Comparison of ENCODE assay signal across 23 cellular contexts in genomic region chr1:204188959-204189639, GRCh38. TPM values are rescaled to one million over a fixed set of nuclear protein-coding genes. Genes with fewer than 3 reads are reported as not detected.
DNase-seq lines count a peak whose midpoint lies in the region; ATAC-seq and TF ChIP-seq lines count a peak whose summit lies in the region.
"Had no signal": no experiment of that assay in that cellular context is flagged by ENCODE, and none has a peak within 500 bp of the region (broad histone marks: within the 10 kb centered on the region; RNA-seq: fewer than 3 reads in every experiment).

No MANE protein-coding gene starts in this region.

- H3K4me1 Mint-ChIP-seq in activated T-cell treated with anti-CD3 and anti-CD28 coated beads, Interleukin-2, amount 50 U/mL, for 72 hours (ENCODE audit: low read depth), result peaks cover 21% of the 10 kb centered on the region
- peaks cover 7% of the 10 kb centered on the region for H3K4me1 Mint-ChIP-seq in stimulated activated memory B cell treated with anti-CD40 and anti-IgM and Interleukin-4, amounts not matched to agents 10 μg/mL and 1 μg/mL and 100 μg/mL, for 72 hours

- H3K9me3 Mint-ChIP-seq in activated T-cell treated with anti-CD3 and anti-CD28 coated beads, Interleukin-2, amount 50 U/mL, for 72 hours, result no peaks in the 10 kb centered on the region
- no peaks in the 10 kb centered on the region for H3K9me3 Mint-ChIP-seq in stimulated activated memory B cell treated with anti-CD40 and anti-IgM and Interleukin-4, amounts not matched to agents 10 μg/mL and 1 μg/mL and 100 μg/mL, for 72 hours

- no peaks in the 10 kb centered on the region for H3K36me3 Mint-ChIP-seq in activated T-cell treated with anti-CD3 and anti-CD28 coated beads, Interleukin-2, amount 50 U/mL, for 72 hours (ENCODE audit: insufficient read depth in 2 of 2)
- H3K36me3 Mint-ChIP-seq in stimulated activated memory B cell treated with anti-CD40 and anti-IgM and Interleukin-4, amounts not matched to agents 10 μg/mL and 1 μg/mL and 100 μg/mL, for 72 hours, result no peaks in the 10 kb centered on the region

- POLR2A ChIA-PET in HEK293 (lab: Yijun Ruan, JAX), result no interaction called here

- H3K36me3 ChIP-seq in HEK293 (ENCODE audit: control insufficient read depth in 2 of 2, insufficient read depth in 1 of 2, low read length in 2 of 2), result no peaks in the 10 kb centered on the region
- H3K36me3 ChIP-seq: cardiac muscle cell, heart right ventricle, right lobe of liver had no signal

- CTCF ChIA-PET in HEK293 (lab: Yijun Ruan, JAX), result interaction anchor here (0.7 to 2.3 kb wide), 4 partner anchors 9 to 206 kb away, joined by 3 to 15 read pairs (median 7); no protein-coding TSS in a partner anchor

- intact Hi-C loops in head of caudate nucleus (cut with DNase I) (no loop called here), sciatic nerve (cut with DNase I) (no loop called here)

- peaks cover 60% of the 10 kb centered on the region for H3K27me3 Mint-ChIP-seq in activated T-cell treated with anti-CD3 and anti-CD28 coated beads, Interleukin-2, amount 50 U/mL, for 72 hours (ENCODE audit: low read depth)
- H3K27me3 Mint-ChIP-seq in stimulated activated memory B cell treated with anti-CD40 and anti-IgM and Interleukin-4, amounts not matched to agents 10 μg/mL and 1 μg/mL and 100 μg/mL, for 72 hours, result peaks cover 79% of the 10 kb centered on the region

- TF ChIP-seq CTCF in HEK293 (tag by site-specific recombination; IDR thresholded peaks at IDR 0.05), result no peak

- H3K4me1 ChIP-seq in HEK293 (ENCODE audit: control insufficient read depth, insufficient read depth, low read length), result no peaks in the 10 kb centered on the region
- H3K4me1 ChIP-seq: testis had no signal

- no peak overlapping the region for H3K4me3 ChIP-seq in HEK293 (ENCODE audit: low read depth, low read length)
- H3K4me3 ChIP-seq: cardiac muscle cell, heart right ventricle, right lobe of liver, testis had no signal

- peak; percentile 30 to 67 for ATAC-seq in activated T-cell treated with anti-CD3 and anti-CD28 coated beads, Interleukin-2, amount 50 U/mL, for 72 hours (replicated peaks in 1 of 2)
- ATAC-seq in stimulated activated memory B cell treated with anti-CD40 and anti-IgM and Interleukin-4, amounts not matched to agents 10 μg/mL and 1 μg/mL and 100 μg/mL, for 72 hours, result peak; percentile 58
- ATAC-seq in sciatic nerve (no peak), HG02973 (IDR thresholded peaks at IDR 0.05; ENCODE audit: unreplicated experiment) (no peak)
- ATAC-seq: heart right ventricle, PC-3, right lobe of liver had no signal

- no peak overlapping the region for H3K27ac Mint-ChIP-seq in activated T-cell treated with anti-CD3 and anti-CD28 coated beads, Interleukin-2, amount 50 U/mL, for 72 hours
- no peak overlapping the region for H3K27ac Mint-ChIP-seq in stimulated activated memory B cell treated with anti-CD40 and anti-IgM and Interleukin-4, amounts not matched to agents 10 μg/mL and 1 μg/mL and 100 μg/mL, for 72 hours

- DNase-seq in activated T-cell treated with anti-CD3 and anti-CD28 coated beads, Interleukin-2, amount 50 U/mL, for 72 hours, result peak in 1 of 2 donors; percentile 20
- DNase-seq in activated T-cell treated with anti-CD3 and anti-CD28 coated beads for 4 hours (no peak), head of caudate nucleus (peak in 37 of 42 donors; percentile 12 to 90 (median 59)), sciatic nerve (ENCODE audit: low spot score) (no peak), NCI-H510A (lab: John Stamatoyannopoulos, UW) (no peak)
- DNase-seq: activated T-cell treated with anti-CD3 and anti-CD28 coated beads, Interleukin-2, amount 50 U/mL, for 1 hour; COR-L47; EL; heart right ventricle; islet precursor cell; mesendoderm; MV-4-11; NCI-H2029; NCI-H82; PC-3; right lobe of liver; stimulated activated CD4-positive, alpha-beta T cell treated with anti-CD3 and anti-CD28 coated beads, Interleukin-1b, Interleukin-23, amount 100 ng/mL, for 48 hours; testis had no signal

- H3K27ac ChIP-seq in HEK293 (ENCODE audit: extremely low read depth, low read depth, low read length), result no peak overlapping the region
- H3K27ac ChIP-seq: cardiac muscle cell, heart right ventricle, right lobe of liver, testis had no signal

- peak overlapping the region in 1 of 2 donors; percentile 71 for H3K4me3 Mint-ChIP-seq in activated T-cell treated with anti-CD3 and anti-CD28 coated beads, Interleukin-2, amount 50 U/mL, for 72 hours
- peak overlapping the region; percentile 5 for H3K4me3 Mint-ChIP-seq in stimulated activated memory B cell treated with anti-CD40 and anti-IgM and Interleukin-4, amounts not matched to agents 10 μg/mL and 1 μg/mL and 100 μg/mL, for 72 hours

- no peaks in the 10 kb centered on the region for H3K9me3 ChIP-seq in HEK293 (ENCODE audit: control insufficient read depth, insufficient read depth, low read depth, low read length)
- H3K9me3 ChIP-seq: heart right ventricle, right lobe of liver, testis had no signal

TF ChIP-seq in HEK293, 187 proteins besides CTCF, POLR2A, EP300 and RAD21:
- TF ChIP-seq ZNF23 (tag by site-specific recombination; IDR thresholded peaks at IDR 0.05; ENCODE audit: borderline replicate concordance) (no peak), ZIC2 (tag by site-specific recombination; IDR thresholded peaks at IDR 0.05) (peak; percentile 34; the same call in 1 of the 2 replicates), MYNN (tag by site-specific recombination; IDR thresholded peaks at IDR 0.05; ENCODE audit: borderline replicate concordance) (0 out of 2 replicates have a peak, but pooled peaks have one; percentile 37)

RNA-seq across cellular contexts. Expression of gene KISS1, which starts 7.2 kb away (rescaled TPM):
- not detected for total RNA-seq in activated T-cell treated with anti-CD3 and anti-CD28 coated beads, Interleukin-2, amount 50 U/mL, for 72 hours
- not detected for total RNA-seq in sciatic nerve
- total RNA-seq: H1, heart right ventricle had no signal

RNA-seq across cellular contexts. Expression of gene REN, which starts 23.0 kb away (rescaled TPM):
- total RNA-seq in activated T-cell treated with anti-CD3 and anti-CD28 coated beads, Interleukin-2, amount 50 U/mL, for 72 hours, result not detected
- total RNA-seq in sciatic nerve, result not detected
- total RNA-seq: cardiac muscle cell, H1, heart right ventricle, testis had no signal

RNA-seq across cellular contexts. Expression of gene GOLT1A, which starts 24.7 kb away (rescaled TPM):
- total RNA-seq in activated T-cell treated with anti-CD3 and anti-CD28 coated beads, Interleukin-2, amount 50 U/mL, for 72 hours, result under 1 TPM; 0.58 to 0.76 TPM
- 0.40 TPM for total RNA-seq in sciatic nerve
- total RNA-seq: heart right ventricle had no signal

RNA-seq across cellular contexts. Expression of gene ETNK2, which starts 37.3 kb away (rescaled TPM):
- 1 to 10 TPM; 1.7 TPM for total RNA-seq in activated T-cell treated with anti-CD3 and anti-CD28 coated beads, Interleukin-2, amount 50 U/mL, for 72 hours
- 13.7 TPM for total RNA-seq in sciatic nerve

Comparison
In these comparisons a context has a peak if more than half of its experiments do, and no peak if none do; other contexts are left out.
1. ATAC-seq: peak in activated T-cell treated with anti-CD3 and anti-CD28 coated beads, Interleukin-2, amount 50 U/mL, for 72 hours (2 of 2) and stimulated activated memory B cell treated with anti-CD40 and anti-IgM and Interleukin-4, amounts not matched to agents 10 μg/mL and 1 μg/mL and 100 μg/mL, for 72 hours (single experiment); none in sciatic nerve (single experiment) and HG02973 (single experiment).
2. DNase-seq: peak in head of caudate nucleus (37 of 42); none in activated T-cell treated with anti-CD3 and anti-CD28 coated beads for 4 hours (single experiment), sciatic nerve (single experiment) and NCI-H510A (single experiment).